ENCODE assay signal across 8 cellular contexts in the genomic region with DNA sequence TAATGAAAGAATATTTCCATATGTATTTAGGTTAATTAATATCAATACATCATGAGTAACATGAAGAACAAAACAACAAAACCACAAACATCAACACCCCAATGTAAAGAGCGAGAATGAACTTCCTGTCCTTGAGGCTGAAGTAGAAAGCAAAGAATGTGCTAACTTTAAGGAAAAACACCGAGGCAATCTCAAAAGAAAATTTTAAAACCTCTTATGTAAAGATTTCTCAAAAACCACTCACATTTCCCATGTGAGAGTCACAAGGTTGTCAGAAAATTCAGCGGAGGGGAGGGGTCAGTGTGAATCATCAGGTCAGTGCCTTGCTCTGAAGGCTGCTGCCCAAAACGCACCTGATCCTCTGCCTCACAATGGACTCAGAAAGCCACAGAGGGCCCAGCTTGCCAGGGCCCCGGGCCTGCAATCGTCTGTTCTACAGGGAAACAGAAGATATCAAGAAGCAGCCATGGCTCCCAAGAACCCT. TPM values are rescaled to one million over a fixed set of nuclear protein-coding genes. Genes with fewer than 3 reads are reported as not detected.
DNase-seq lines count a peak whose midpoint lies in the region; ATAC-seq, FAIRE-seq and TF ChIP-seq lines count a peak whose summit lies in the region.

No MANE protein-coding gene starts in this region.

- H2AFZ ChIP-seq in HepG2 (ENCODE audit: low read length) = no peak overlapping the region

- peaks cover 40% of the 10 kb centered on the region for H3K4me1 Mint-ChIP-seq in activated naive CD8-positive, alpha-beta T cell treated with anti-CD3 and anti-CD28 coated beads, Interleukin-2, amount 50 U/mL, for 24 hours

- H3K4me1 ChIP-seq in A549 (peaks cover 15% of the 10 kb centered on the region; the same call in 2 of the 3 replicates), HUES64 (ENCODE audit: insufficient read depth, low read length) (peaks cover 16% of the 10 kb centered on the region), HepG2 (ENCODE audit: insufficient read depth, low read length) (peaks cover 84% of the 10 kb centered on the region), upper lobe of left lung (peaks cover 20 to 44% (median 38%) of the 10 kb centered on the region in 4 donors)

- peak overlapping the region; percentile 46 for H3K4me2 ChIP-seq in A549
- peak overlapping the region; percentile 4 for H3K4me2 ChIP-seq in HepG2 (ENCODE audit: low read depth, low read length)

- H3K27ac ChIP-seq in A549 (peak overlapping the region in 1 of 2 experiments; percentile 21; a peak in 2 of 6 replicates), HUES64 (ENCODE audit: low read depth, low read length) (peak overlapping the region; percentile 32; the same call in 1 of the 2 replicates), HepG2 (ENCODE audit: extremely low read length, insufficient read depth, low read length) (peak overlapping the region; percentile 74), upper lobe of left lung (peak overlapping the region; percentile 31 to 86 (median 76))

- no peaks in the 10 kb centered on the region for H3K27me3 Mint-ChIP-seq in activated naive CD8-positive, alpha-beta T cell treated with anti-CD3 and anti-CD28 coated beads, Interleukin-2, amount 50 U/mL, for 24 hours

- WGBS in A549 (ENCODE audit: missing lambda C conversion rate) = 52% methylated on average over 6 of the region's 6 CpGs
- WGBS in HUES64 = 36% methylated on average over 6 of the region's 6 CpGs
- 34% methylated on average over 6 of the region's 6 CpGs for WGBS in HepG2 (ENCODE audit: low lambda C conversion rate)
- 46 to 55% methylated on average over 6 of the region's 6 CpGs for WGBS in upper lobe of left lung, 2 donors

- TF ChIP-seq CTCF in A549 (IDR thresholded peaks at IDR 0.05) (no peak), HepG2 (CRISPR knock-in tag; IDR thresholded peaks at IDR 0.05) (no peak), upper lobe of left lung (IDR thresholded peaks at IDR 0.05) (no peak)

- in situ Hi-C loops in HepG2 (cut with HindIII; ENCODE audit: extremely low pct_ligation_motif_present, low pct_unique_long_range_greater_than_20kb) = no loop called here

- TF ChIP-seq RAD21 in A549 (conservative IDR thresholded peaks at IDR 0.05 in 1 of 2, IDR thresholded peaks at IDR 0.05 in 1 of 2) = no peak
- no peak for TF ChIP-seq RAD21 in HepG2 (CRISPR knock-in tag; IDR thresholded peaks at IDR 0.05)

- H3K4me3 Mint-ChIP-seq in activated naive CD8-positive, alpha-beta T cell treated with anti-CD3 and anti-CD28 coated beads, Interleukin-2, amount 50 U/mL, for 24 hours = no peak overlapping the region

- H3K9ac ChIP-seq in HUES64 (ENCODE audit: low read depth, low read length) (no peak overlapping the region), HepG2 (ENCODE audit: insufficient read depth, low read depth, low read length) (no peak overlapping the region)

- peak overlapping the region; percentile 73 for H3K27ac Mint-ChIP-seq in activated naive CD8-positive, alpha-beta T cell treated with anti-CD3 and anti-CD28 coated beads, Interleukin-2, amount 50 U/mL, for 24 hours

- DNase-seq in A549 (ENCODE audit: low read depth in 1 of 2, low spot score in 1 of 2) (no peak), HepG2 (ENCODE audit: low spot score) (no peak), upper lobe of left lung (peak in 1 of 2 donors; percentile 86), NCI-H524 (lab: John Stamatoyannopoulos, UW) (no peak), DMS153 (lab: John Stamatoyannopoulos, UW) (no peak)
- peak; percentile 27 for DNase-seq in activated naive CD8-positive, alpha-beta T cell treated with anti-CD3 and anti-CD28 coated beads, Interleukin-2, amount 50 U/mL, for 24 hours

- TF ChIP-seq EP300 in A549 (IDR thresholded peaks at IDR 0.05) (no peak), HepG2 (IDR thresholded peaks at IDR 0.05; ENCODE audit: low read depth in 2 of 2, low read length in 2 of 2) (no peak), HepG2 (CRISPR knock-in tag; IDR thresholded peaks at IDR 0.05; ENCODE audit: borderline replicate concordance) (no peak), upper lobe of left lung (IDR thresholded peaks at IDR 0.05) (peak in 1 of 4 donors; percentile 97)

- CTCF ChIA-PET in A549 (lab: Yijun Ruan, JAX) = interaction anchor here (0.7 kb wide), 1 partner anchor 282 kb away, joined by 3 read pairs; no protein-coding TSS in a partner anchor
- CTCF ChIA-PET in HepG2 (lab: Yijun Ruan, JAX; ENCODE audit: low intra/inter-chr PET ratio, low total read pairs) = no interaction called here

- no peak overlapping the region for H3K4me3 ChIP-seq in A549
- H3K4me3 ChIP-seq in HUES64 (ENCODE audit: low read length) = no peak overlapping the region
- no peak overlapping the region for H3K4me3 ChIP-seq in HepG2 (replicated peaks in 1 of 3; ENCODE audit: insufficient read depth in 1 of 3, low read depth in 2 of 3, low read length in 3 of 3)
- no peak overlapping the region for H3K4me3 ChIP-seq in upper lobe of left lung

- H3K79me2 ChIP-seq in HepG2 (ENCODE audit: insufficient read depth, low read length) = peaks cover 49% of the 10 kb centered on the region

- H3K9me3 Mint-ChIP-seq in activated naive CD8-positive, alpha-beta T cell treated with anti-CD3 and anti-CD28 coated beads, Interleukin-2, amount 50 U/mL, for 24 hours = no peaks in the 10 kb centered on the region

- intact Hi-C loops in HepG2 (cut with micrococcal nuclease; ENCODE audit: unreplicated experiment) = no loop called here

- FAIRE-seq in A549 (lab: Jason Lieb, UNC) = no peak
- no peak for FAIRE-seq in HepG2 (lab: Jason Lieb, UNC)

- H3K27me3 ChIP-seq in HUES64 (ENCODE audit: insufficient read depth, low read length) = no peaks in the 10 kb centered on the region
- H3K27me3 ChIP-seq in HepG2 (ENCODE audit: control insufficient read depth in 1 of 2, insufficient read depth in 2 of 2, low read length in 2 of 2) = no peaks in the 10 kb centered on the region
- H3K27me3 ChIP-seq in upper lobe of left lung = no peaks in the 10 kb centered on the region

- POLR2A ChIA-PET in A549 (lab: Yijun Ruan, JAX) = no interaction called here
- POLR2A ChIA-PET in HepG2 (lab: Yijun Ruan, JAX) = no interaction called here

- peaks cover 14% of the 10 kb centered on the region for H4K20me1 ChIP-seq in HepG2 (ENCODE audit: insufficient read depth, low read length)

- TF ChIP-seq POLR2A in A549 (IDR thresholded peaks at IDR 0.05; ENCODE audit: low read length) (no peak), HepG2 (IDR thresholded peaks at IDR 0.05; ENCODE audit: insufficient read depth in 1 of 2, low read depth in 2 of 2, low read length in 2 of 2) (no peak), upper lobe of left lung (IDR thresholded peaks at IDR 0.05) (peak in 1 of 4 donors; percentile 66)

- no peaks in the 10 kb centered on the region for H3K9me3 ChIP-seq in A549
- no peaks in the 10 kb centered on the region for H3K9me3 ChIP-seq in HUES64 (ENCODE audit: insufficient read depth, low read depth, low read length)
- no peaks in the 10 kb centered on the region for H3K9me3 ChIP-seq in HepG2 (ENCODE audit: low read length)
- no peaks in the 10 kb centered on the region for H3K9me3 ChIP-seq in upper lobe of left lung

- H3K36me3 ChIP-seq in HUES64 (ENCODE audit: insufficient read depth, low read length) (peaks cover 55% of the 10 kb centered on the region), HepG2 (replicated peaks in 1 of 2; ENCODE audit: control insufficient read depth in 1 of 2, insufficient read depth in 2 of 2, low read length in 2 of 2) (peaks cover 16 to 29% of the 10 kb centered on the region in 2 experiments), upper lobe of left lung (peaks cover 0 to 50% (median 33%) of the 10 kb centered on the region in 4 donors)

- H3K36me3 Mint-ChIP-seq in activated naive CD8-positive, alpha-beta T cell treated with anti-CD3 and anti-CD28 coated beads, Interleukin-2, amount 50 U/mL, for 24 hours (ENCODE audit: low read depth) = peaks cover 27% of the 10 kb centered on the region

- no TSS peak for BruUV-seq in HepG2 (replicated peaks; lab: Mats Ljungman, UMichigan)

- ATAC-seq in A549 = peak; percentile 34 to 49; a peak in 3 of 6 replicates
- ATAC-seq in activated naive CD8-positive, alpha-beta T cell treated with anti-CD3 and anti-CD28 coated beads, Interleukin-2, amount 50 U/mL, for 24 hours = peak; percentile 80
- no peak for ATAC-seq in HepG2
- ATAC-seq in upper lobe of left lung (ENCODE audit: low FRiP score in 2 of 2) = peak; percentile 76 to 85
- no peak for ATAC-seq in HG02763 (IDR thresholded peaks at IDR 0.05; ENCODE audit: unreplicated experiment)

RNA-seq across cellular contexts. Expression of gene NPC1, which starts 12.3 kb away (rescaled TPM):
- polyA plus RNA-seq in A549 (2011; rRNA removed) (42.5 and 45.0 TPM in 2 replicates), A549 (2017; fragmentation: RNase III; extraction: RNeasy Plus Mini Kit Qiagen cat#74134 plus additional on column Dnase treatment) (56.9 to 69.2 TPM (median 61.4 TPM) in 3 replicates), HepG2 (2011; rRNA removed) (114 and 121 TPM in 2 replicates)
- polyA plus RNA-seq in A549 (2012; cell fraction: cytosol; rRNA removed) = 31.4 and 37.2 TPM in 2 replicates
- polyA plus RNA-seq in A549 (2012; cell fraction: nucleus; rRNA removed) = 106 and 115 TPM in 2 replicates
- polyA minus RNA-seq in A549 (2011; rRNA and poly(A)+ RNA removed) = 121 and 124 TPM in 2 replicates
- 26.5 TPM for polyA plus RNA-seq in HUES64 (2013, experiment 1 of 2)
- polyA plus RNA-seq in HUES64 (2013, experiment 2 of 2) = 25.8 TPM
- total RNA-seq in HepG2 (2016; rRNA removed; fragmentation: Illumina TruSeq; extraction: Trizol) (28.6 and 46.5 TPM in 2 replicates), upper lobe of left lung (100 to 1,000 TPM; 117 to 437 (median 167) TPM)
- 8.3 and 10.0 TPM in 2 replicates for total RNA-seq in HepG2 (2016; cell fraction: cytosol; rRNA removed; fragmentation: Illumina TruSeq; extraction: Trizol; ENCODE audit: low read depth)
- total RNA-seq in HepG2 (2016; cell fraction: insoluble cytoplasmic fraction; rRNA removed; fragmentation: Illumina TruSeq; extraction: Trizol) = 22.8 and 44.6 TPM in 2 replicates
- total RNA-seq in HepG2 (2016; cell fraction: membrane; rRNA removed; fragmentation: Illumina TruSeq; extraction: Trizol) = 11.8 and 17.8 TPM in 2 replicates
- 80.8 and 107 TPM in 2 replicates for total RNA-seq in HepG2 (2016; cell fraction: nucleus; rRNA removed; fragmentation: Illumina TruSeq; extraction: Trizol)
- 149 and 162 TPM in 2 replicates for polyA plus RNA-seq in HepG2 (2011; cell fraction: cytosol; rRNA removed)
- 224 and 235 TPM in 2 replicates for polyA plus RNA-seq in HepG2 (2011; cell fraction: nucleus; rRNA removed)
- polyA plus RNA-seq in HepG2 (2012) = 89.5 and 105 TPM in 2 replicates
- polyA plus RNA-seq in HepG2 (2016; cell fraction: cytosol; fragmentation: Illumina TruSeq; extraction: Trizol; ENCODE audit: low read depth) = 2.8 and 3.1 TPM in 2 replicates
- polyA plus RNA-seq in HepG2 (2016; cell fraction: insoluble cytoplasmic fraction; fragmentation: Illumina TruSeq; extraction: Trizol; ENCODE audit: low read depth) = 16.2 and 18.5 TPM in 2 replicates
- 4.5 and 6.4 TPM in 2 replicates for polyA plus RNA-seq in HepG2 (2016; cell fraction: membrane; fragmentation: Illumina TruSeq; extraction: Trizol; ENCODE audit: low read depth)
- 80.1 and 82.3 TPM in 2 replicates for polyA plus RNA-seq in HepG2 (2016; cell fraction: nucleus; fragmentation: Illumina TruSeq; extraction: Trizol; ENCODE audit: insufficient read depth, low read depth)
- 256 and 622 TPM in 2 replicates for polyA minus RNA-seq in HepG2 (2011; rRNA and poly(A)+ RNA removed; ENCODE audit: low replicate concordance)
- polyA minus RNA-seq in HepG2 (2011; cell fraction: cytosol; rRNA and poly(A)+ RNA removed) = 144 and 165 TPM in 2 replicates
- polyA minus RNA-seq in HepG2 (2011; cell fraction: nucleus; rRNA and poly(A)+ RNA removed) = 343 and 354 TPM in 2 replicates

Comparison
In these comparisons a context has a peak if more than half of its experiments do, and no peak if none do; other contexts are left out.
1. ATAC-seq: peak in A549 (2 of 2), activated naive CD8-positive, alpha-beta T cell treated with anti-CD3 and anti-CD28 coated beads, Interleukin-2, amount 50 U/mL, for 24 hours (single experiment) and upper lobe of left lung (2 of 2); none in HepG2 (single experiment) and HG02763 (single experiment).
2. Of the 38 proteins assayed by ChIP-seq in both HepG2 and A549: peak only in HepG2: FOSL2; only in A549: none; in both: none; in neither: 37.